11 cellular contexts compared by ENCODE assay signal in the genomic region with DNA sequence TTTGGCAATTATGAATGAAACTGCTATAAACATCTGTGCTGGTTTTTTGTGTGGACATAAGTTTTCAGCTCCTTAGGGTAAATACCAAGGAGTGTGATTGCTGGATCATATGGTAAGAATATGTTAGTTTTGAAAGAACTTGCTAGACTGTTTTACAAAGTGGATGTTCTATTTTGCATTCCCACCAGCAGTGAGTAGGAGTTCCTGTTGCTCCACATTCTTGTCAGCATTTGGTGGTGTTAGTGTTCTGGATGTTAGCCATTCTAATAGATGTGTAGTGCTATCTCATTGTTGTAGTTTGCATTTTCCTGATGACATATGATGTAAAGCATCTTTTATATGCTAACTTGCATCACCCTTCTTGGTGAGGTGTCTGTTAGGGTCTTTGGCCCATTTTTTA.
"Had no signal": no experiment of that assay in that cellular context is flagged by ENCODE, and none has a peak within 500 bp of the region (broad histone marks: within the 10 kb centered on the region; RNA-seq: fewer than 3 reads in every experiment).

No MANE protein-coding gene starts in this region.

- H3K4me2 ChIP-seq: GM23338 had no signal

- H2AFZ ChIP-seq: GM23248, GM23338 had no signal

- H3K9ac ChIP-seq: GM23248 had no signal

- ATAC-seq: GM23338, HCT116 had no signal

- H3K27ac Mint-ChIP-seq: GM23338, H9, HFFc6 had no signal

- H3K4me3 ChIP-seq: GM23248, GM23338, HAP-1 had no signal

- H3K9me3 ChIP-seq: HAP-1 had no signal

- FAIRE-seq: H1, H54 had no signal

- H3K4me1 ChIP-seq: HAP-1 had no signal

- DNase-seq: GM23248, GOT3, H7, H9, HCEC 1CT, HFFc6 had no signal

- H3K4me3 Mint-ChIP-seq: GM23338, H9, HFFc6 had no signal

- H3K27ac ChIP-seq: GM23248 had no signal

- H3K36me3 ChIP-seq: HAP-1 had no signal
